7 cellular contexts compared by ENCODE assay signal in the genomic region with DNA sequence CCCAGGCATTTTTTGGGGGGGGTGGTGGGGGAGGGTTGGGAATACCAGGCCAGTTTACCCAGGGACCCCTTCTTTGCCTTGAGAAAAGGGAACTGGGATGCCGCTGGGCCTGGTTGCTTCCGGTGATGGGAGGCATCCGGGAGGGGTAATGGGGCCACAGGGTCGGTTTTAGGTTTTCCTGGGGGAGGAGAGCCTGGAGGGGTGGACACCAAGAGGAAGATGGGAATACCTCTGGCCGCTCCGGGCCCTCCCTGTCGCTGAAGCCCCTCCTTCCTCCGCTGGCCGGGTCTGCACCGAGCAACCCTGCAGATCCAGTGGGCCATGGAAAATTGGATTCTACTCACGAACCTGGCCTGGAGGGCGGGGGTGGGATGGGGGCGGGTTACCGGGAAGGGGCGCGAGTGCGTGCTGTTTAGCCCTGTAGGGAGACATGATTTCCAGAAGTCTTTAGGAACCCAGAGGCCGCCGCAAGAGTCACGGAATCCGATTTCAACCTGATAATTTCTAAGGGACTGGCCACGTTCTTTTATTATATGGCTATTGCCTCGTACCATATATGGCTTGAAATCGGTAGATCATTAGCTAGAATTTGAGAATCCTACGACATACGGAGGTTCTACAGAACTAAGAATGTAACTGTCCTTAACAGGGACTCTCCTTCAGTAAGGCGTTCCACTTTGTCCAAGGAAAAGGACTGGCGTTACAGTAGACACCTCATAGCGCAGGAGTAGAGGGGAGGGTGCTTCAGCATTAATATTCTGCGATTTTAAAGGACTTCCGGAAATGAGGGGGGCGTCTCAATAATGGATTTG.
A peak's percentile ranks its signal among the peaks of the same experiment; 100 is the strongest.
DNase-seq lines count a peak whose midpoint lies in the region; TF ChIP-seq lines count a peak whose summit lies in the region.

No MANE protein-coding gene starts in this region.

- H3K4me1 ChIP-seq in HUES6 (ENCODE audit: control insufficient read depth, insufficient read depth, low read length), result peaks cover 23% of the 10 kb centered on the region

- DNase-seq in GM06990 (ENCODE audit: extremely low read depth, insufficient read length) (peak; percentile 25), UCSD-AML1 (lab: John Stamatoyannopoulos, UW; ENCODE audit: unreplicated experiment) (peak; percentile 59), epithelial cell of prostate (ENCODE audit: low read depth, low spot score) (no peak), midbrain (lab: John Stamatoyannopoulos, UW) (peak; percentile 37), superior temporal gyrus (ENCODE audit: extremely low spot score) (peak; percentile 57), amniotic stem cell (lab: John Stamatoyannopoulos, UW) (no peak)

- TF ChIP-seq CTCF in GM06990 (IDR thresholded peaks at IDR 0.05; ENCODE audit: insufficient read depth, low read length, poor library complexity, severe bottlenecking), result no peak

- H3K4me3 ChIP-seq in GM06990 (replicated peaks; ENCODE audit: low read depth, low read length), result peak overlapping the region; percentile 98
- H3K4me3 ChIP-seq in HUES6 (ENCODE audit: low read depth, low read length), result peak overlapping the region; percentile 76

- H3K9ac ChIP-seq in HUES6 (ENCODE audit: low read length), result peak overlapping the region; percentile 99

- no peaks in the 10 kb centered on the region for H3K9me3 ChIP-seq in HUES6 (ENCODE audit: control insufficient read depth, insufficient read depth, low read depth, low read length)

- H3K27me3 ChIP-seq in GM06990 (replicated peaks; ENCODE audit: control insufficient read depth, insufficient read depth, low read length) (no peaks in the 10 kb centered on the region), HUES6 (ENCODE audit: control insufficient read depth, insufficient read depth, low read length) (no peaks in the 10 kb centered on the region)

- H3K27ac ChIP-seq in HUES6 (ENCODE audit: low read depth, low read length) (peak overlapping the region; percentile 99), epithelial cell of prostate (peak overlapping the region; percentile 79)

- H3K36me3 ChIP-seq in GM06990 (ENCODE audit: control insufficient read depth, insufficient read depth, low read length) (peaks cover 1% of the 10 kb centered on the region), HUES6 (ENCODE audit: control insufficient read depth, insufficient read depth, low read length) (peaks cover 48% of the 10 kb centered on the region)

Comparison
In these comparisons a context has a peak if more than half of its experiments do, and no peak if none do; other contexts are left out.
1. DNase-seq: peak in GM06990 (single experiment), UCSD-AML1 (single experiment), midbrain (single experiment) and superior temporal gyrus (single experiment); none in epithelial cell of prostate (single experiment) and amniotic stem cell (single experiment).